In genomic region chr3:8441969-8442559, GRCh38 we compare ENCODE assay signal across 9 cellular contexts. TPM values are rescaled to one million over a fixed set of nuclear protein-coding genes. Genes with fewer than 3 reads are reported as not detected.
A peak's percentile ranks its signal among the peaks of the same experiment; 100 is the strongest.
DNase-seq lines count a peak whose midpoint lies in the region; ATAC-seq, FAIRE-seq and TF ChIP-seq lines count a peak whose summit lies in the region.
"Had no signal": no experiment of that assay in that cellular context is flagged by ENCODE, and none has a peak within 500 bp of the region (broad histone marks: within the 10 kb centered on the region; RNA-seq: fewer than 3 reads in every experiment).

No MANE protein-coding gene starts in this region.

- H2AFZ ChIP-seq in DND-41 (ENCODE audit: low read depth, low read length), result no peak overlapping the region

- peaks cover 9% of the 10 kb centered on the region for H3K27me3 ChIP-seq in DND-41 (ENCODE audit: insufficient read depth, low read length, poor library complexity)
- H3K27me3 ChIP-seq in spleen (replicated peaks in 1 of 7), result no peaks in the 10 kb centered on the region

- H3K4me2 ChIP-seq in DND-41 (ENCODE audit: insufficient read depth, low read length), result no peak overlapping the region

- intact Hi-C loops in spleen (cut with DNase I; ENCODE audit: low total_unique reads), result loop anchor here (5.0 kb wide), 1 partner anchor 180 kb away; no protein-coding TSS in a partner anchor

- H3K27ac Mint-ChIP-seq in WTC11, result no peak overlapping the region
- H3K27ac Mint-ChIP-seq: T-helper 1 cell treated with Interleukin-12 subunit alpha and Interleukin-12 subunit beta and Interleukin-4 antibody, amounts not matched to agents 30 μg/mL and 1 μg/mL, for 36 hours had no signal

- CTCF ChIA-PET in WTC11 (lab: Charles Lee), result interaction anchor here (0.7 to 2.9 kb wide), 18 partner anchors 9 to 202 kb away, joined by 3 to 14 read pairs (median 4); partner anchors contain the start of gene LMCD1

- H3K27ac ChIP-seq in DND-41 (ENCODE audit: low read length) (no peak overlapping the region), spleen (no peak overlapping the region)

- H3K9me3 ChIP-seq in DND-41 (ENCODE audit: insufficient read depth, low read length, severe bottlenecking), result peaks cover 4% of the 10 kb centered on the region
- H3K9me3 ChIP-seq in spleen, result peaks cover 0 to 6% (median 0%) of the 10 kb centered on the region in 8 donors

- H3K4me3 ChIP-seq in DND-41 (ENCODE audit: low read depth in 1 of 2, low read length in 2 of 2) (no peak overlapping the region), spleen (no peak overlapping the region)

- ATAC-seq in DND-41 (ENCODE audit: insufficient read depth, low read depth) (no peak), WTC11 (peak; percentile 78), HG03432 (IDR thresholded peaks at IDR 0.05; ENCODE audit: unreplicated experiment) (no peak)

- POLR2A ChIA-PET in WTC11 (lab: Charles Lee), result no interaction called here

- no peak overlapping the region for H3K9ac ChIP-seq in DND-41 (ENCODE audit: low read depth, low read length)

- TF ChIP-seq POLR2A in spleen (IDR thresholded peaks at IDR 0.05), result no peak

- H3K9me3 Mint-ChIP-seq in WTC11, result peaks cover 7% of the 10 kb centered on the region
- H3K9me3 Mint-ChIP-seq: T-helper 1 cell treated with Interleukin-12 subunit alpha and Interleukin-12 subunit beta and Interleukin-4 antibody, amounts not matched to agents 30 μg/mL and 1 μg/mL, for 36 hours had no signal

- TF ChIP-seq CTCF in DND-41 (IDR thresholded peaks at IDR 0.05; ENCODE audit: borderline replicate concordance, extremely low read depth, low read length, poor library complexity, severe bottlenecking) (peak; percentile 62), WTC11 (IDR thresholded peaks at IDR 0.05) (peak; percentile 23; the same call in 1 of the 2 replicates), spleen (IDR thresholded peaks at IDR 0.05 in 8 of 11, conservative IDR thresholded peaks at IDR 0.05 in 3 of 11) (peak in 10 of 11 experiments; percentile 15 to 78 (median 58))

- H3K27me3 Mint-ChIP-seq in WTC11 (ENCODE audit: low read depth), result peaks cover 5% of the 10 kb centered on the region; the same call in 1 of the 2 replicates

- peaks cover 8% of the 10 kb centered on the region for H3K36me3 Mint-ChIP-seq in WTC11

- no peaks in the 10 kb centered on the region for H3K36me3 ChIP-seq in DND-41 (ENCODE audit: insufficient read depth, low read length)
- no peaks in the 10 kb centered on the region for H3K36me3 ChIP-seq in spleen

- no peaks in the 10 kb centered on the region for H4K20me1 ChIP-seq in DND-41 (ENCODE audit: insufficient read depth, low read length)

- H3K4me1 Mint-ChIP-seq in WTC11, result no peaks in the 10 kb centered on the region

- H3K79me2 ChIP-seq in DND-41 (ENCODE audit: insufficient read depth, low read length), result no peaks in the 10 kb centered on the region

- no peak overlapping the region for H3K4me3 Mint-ChIP-seq in WTC11
- H3K4me3 Mint-ChIP-seq: T-helper 1 cell treated with Interleukin-12 subunit alpha and Interleukin-12 subunit beta and Interleukin-4 antibody, amounts not matched to agents 30 μg/mL and 1 μg/mL, for 36 hours had no signal

- DNase-seq in DND-41 (no peak), HTR-8/SVneo (ENCODE audit: insufficient read length, low spot score) (peak; percentile 61), WTC11 (ENCODE audit: low spot score) (peak; percentile 39), hepatic stellate cell (ENCODE audit: low spot score) (peak; percentile 79), spleen (no peak), NOMO-1 treated with DMSO at 0.1 percent for 48 hours (lab: John Stamatoyannopoulos, UW; ENCODE audit: unreplicated experiment) (no peak)
- no peak for DNase-seq in stimulated activated CD4-positive, alpha-beta T cell treated with anti-CD3 and anti-CD28 coated beads, Interleukin-12 subunit alpha, Interleukin-12 subunit beta, amount 100 ng/mL, for 4 hours

- 45 to 69% (median 63%) methylated on average over 7 to 8 of the region's 8 CpGs for WGBS in spleen, 5 donors

- H3K4me1 ChIP-seq in DND-41 (ENCODE audit: insufficient read depth, low read length) (peaks cover 6% of the 10 kb centered on the region), spleen (peaks cover 8 to 54% (median 25%) of the 10 kb centered on the region in 6 donors)

- no peak for FAIRE-seq in HTR-8/SVneo (lab: Jason Lieb, UNC)

TF ChIP-seq in WTC11, 78 proteins besides CTCF, POLR2A, EP300 and RAD21:
- 0 out of 2 replicates have a peak, but pooled peaks have one; percentile 2 for TF ChIP-seq ZNF121 (CRISPR knock-in tag; IDR thresholded peaks at IDR 0.05)
- TF ChIP-seq ZMAT4 (CRISPR knock-in tag; IDR thresholded peaks at IDR 0.05), result no peak
- TF ChIP-seq GTF2I (CRISPR knock-in tag; conservative IDR thresholded peaks at IDR 0.05), result peak; percentile 76
- no peak for TF ChIP-seq FOXP1 (CRISPR knock-in tag; IDR thresholded peaks at IDR 0.05; ENCODE audit: borderline replicate concordance)
- peak; percentile 23; the same call in 1 of the 2 replicates for TF ChIP-seq MAX (CRISPR knock-in tag; IDR thresholded peaks at IDR 0.05)
- TF ChIP-seq ELF4 (CRISPR knock-in tag; IDR thresholded peaks at IDR 0.05; ENCODE audit: low read depth), result no peak

RNA-seq across cellular contexts. Expression of gene LMCD1, which starts 59.6 kb away (rescaled TPM):
- total RNA-seq in WTC11 (2021) (10.6 to 12.5 TPM (median 10.9 TPM) in 3 replicates), spleen (100 to 1,000 TPM in 1 of 7 donors, 10 to 100 TPM in 6; 60.3 to 203 (median 81.5) TPM)
- polyA plus RNA-seq in spleen, result 10 to 100 TPM; 24.5 to 44.0 (median 33.2) TPM

Comparison
In these comparisons a context has a peak if more than half of its experiments do, and no peak if none do; other contexts are left out.
1. DNase-seq: peak in HTR-8/SVneo (single experiment), WTC11 (single experiment) and hepatic stellate cell (single experiment); none in DND-41 (single experiment), spleen (single experiment), stimulated activated CD4-positive, alpha-beta T cell treated with anti-CD3 and anti-CD28 coated beads, Interleukin-12 subunit alpha, Interleukin-12 subunit beta, amount 100 ng/mL, for 4 hours (single experiment) and NOMO-1 treated with DMSO at 0.1 percent for 48 hours (single experiment).
2. Peak in every context shown above with its lines, with median percentiles within 50 percentile points of each other: CTCF ChIP-seq.